Comparison of ENCODE assay signal across 8 cellular contexts in genomic region chr9:137071282-137071681, GRCh38. TPM values are rescaled to one million over a fixed set of nuclear protein-coding genes. Genes with fewer than 3 reads are reported as not detected.
DNase-seq lines count a peak whose midpoint lies in the region; ATAC-seq, FAIRE-seq and TF ChIP-seq lines count a peak whose summit lies in the region.

No MANE protein-coding gene starts in this region.

- BruUV-seq in PC-3 (replicated peaks; lab: Mats Ljungman, UMichigan) (no TSS peak), endothelial cell of umbilical vein (replicated peaks; lab: Mats Ljungman, UMichigan) (no TSS peak)

- no peak for FAIRE-seq in endothelial cell of umbilical vein (lab: Jason Lieb, UNC)

- H4K8ac ChIP-seq in trophoblast cell (ENCODE audit: low read depth, low read length): peak overlapping the region; percentile 57

- H3K9me3 ChIP-seq in PC-3 (ENCODE audit: low read length) (no peaks in the 10 kb centered on the region), endothelial cell of umbilical vein (replicated peaks; ENCODE audit: control insufficient read depth, insufficient read depth, low read length) (no peaks in the 10 kb centered on the region), trophoblast cell (ENCODE audit: insufficient read depth, low read depth, low read length) (no peaks in the 10 kb centered on the region)

- H3K27ac ChIP-seq in PC-3 (ENCODE audit: low read length) (no peak overlapping the region), endothelial cell of umbilical vein (ENCODE audit: insufficient read depth, low read depth, low read length) (no peak overlapping the region), trophoblast cell (ENCODE audit: low read depth, low read length) (no peak overlapping the region)

- H3K14ac ChIP-seq in trophoblast cell (ENCODE audit: low read length): no peak overlapping the region

- H2BK5ac ChIP-seq in trophoblast cell (ENCODE audit: low read depth, low read length, poor library complexity): no peak overlapping the region

- no peak overlapping the region for H3K18ac ChIP-seq in trophoblast cell (ENCODE audit: low read length)

- H3K36me3 ChIP-seq in PC-3 (ENCODE audit: low read depth, low read length) (no peaks in the 10 kb centered on the region), endothelial cell of umbilical vein (ENCODE audit: control insufficient read depth in 2 of 2, extremely low read depth in 1 of 2, insufficient read depth in 2 of 2, low read length in 2 of 2) (no peaks in the 10 kb centered on the region), trophoblast cell (ENCODE audit: control insufficient read depth in 1 of 2, insufficient read depth in 2 of 2, low read length in 2 of 2) (no peaks in the 10 kb centered on the region)

- H3K27me3 ChIP-seq in PC-3 (ENCODE audit: low read length) (no peaks in the 10 kb centered on the region), endothelial cell of umbilical vein (ENCODE audit: control insufficient read depth in 2 of 2, insufficient read depth in 2 of 2, low read length in 2 of 2) (no peaks in the 10 kb centered on the region), trophoblast cell (ENCODE audit: insufficient read depth, low read length) (no peaks in the 10 kb centered on the region)

- H3K4me1 ChIP-seq in PC-3 (ENCODE audit: insufficient read depth, low read length): peaks cover 20% of the 10 kb centered on the region
- peaks cover 11% of the 10 kb centered on the region for H3K4me1 ChIP-seq in endothelial cell of umbilical vein (ENCODE audit: control insufficient read depth, extremely low read depth, insufficient read depth, low read length)
- H3K4me1 ChIP-seq in trophoblast cell (ENCODE audit: control insufficient read depth in 1 of 2, insufficient read depth in 2 of 2, low read length in 2 of 2): peaks cover 10 to 18% of the 10 kb centered on the region in 2 experiments

- H2AFZ ChIP-seq in PC-3 (ENCODE audit: low read length): 0 out of 2 replicates have a peak overlapping the region, but pooled peaks have one; percentile 69
- peak overlapping the region; percentile 53 for H2AFZ ChIP-seq in endothelial cell of umbilical vein (ENCODE audit: low read depth, low read length)
- no peak overlapping the region for H2AFZ ChIP-seq in trophoblast cell (ENCODE audit: insufficient read depth, low read length, poor library complexity)

- no peak overlapping the region for H3K4ac ChIP-seq in trophoblast cell (ENCODE audit: low read depth, low read length)

- TF ChIP-seq POLR2A in endothelial cell of umbilical vein (IDR thresholded peaks at IDR 0.05; ENCODE audit: low read depth, low read length): no peak

- POLR2A ChIA-PET in PC-3 (lab: Charles Lee; ENCODE audit: unreplicated experiment): no interaction called here
- POLR2A ChIA-PET in endothelial cell of umbilical vein (lab: Charles Lee): no interaction called here

- WGBS in trophoblast cell (ENCODE audit: extremely low coverage, insufficient coverage, insufficient read length): no CpG with 5 or more reads among the region's 2 CpGs

- H4K91ac ChIP-seq in trophoblast cell (ENCODE audit: low read depth, low read length): peak overlapping the region; percentile 7

- dilution Hi-C loops in endothelial cell of umbilical vein (cut with MboI; ENCODE audit: extremely low pct_ligation_motif_present, low sequenced_read_pairs): no loop called here

- H3K9me2 ChIP-seq in PC-3 (replicated peaks; ENCODE audit: low read length): no peaks in the 10 kb centered on the region

- no peak for DNase-seq in GM12865 (ENCODE audit: low read depth)
- no peak for DNase-seq in PC-3
- DNase-seq in endothelial cell of umbilical vein (ENCODE audit: low read depth, low spot score): no peak
- no peak for DNase-seq in trophoblast cell
- DNase-seq in mesenteric fat pad (ENCODE audit: low spot score): no peak
- DNase-seq in NCI-H1436 treated with DMSO at 0.1 percent for 48 hours (lab: John Stamatoyannopoulos, UW): no peak
- no peak for DNase-seq in putamen (ENCODE audit: low spot score)

- no peak for TF ChIP-seq CTCF in GM12865 (IDR thresholded peaks at IDR 0.05; ENCODE audit: insufficient read depth, low read depth, low read length, missing control alignments)
- no peak for TF ChIP-seq CTCF in PC-3 (conservative IDR thresholded peaks at IDR 0.05; ENCODE audit: low read depth, low read length)
- no peak for TF ChIP-seq CTCF in endothelial cell of umbilical vein (IDR thresholded peaks at IDR 0.05; ENCODE audit: extremely low read depth in 1 of 2, insufficient read depth in 1 of 2, low read depth in 1 of 2, low read length in 2 of 2)

- no peaks in the 10 kb centered on the region for H3K9me1 ChIP-seq in endothelial cell of umbilical vein (replicated peaks; ENCODE audit: control insufficient read depth, extremely low read depth, insufficient read depth, low read length)

- H3K4me3 ChIP-seq in GM12865 (ENCODE audit: low read depth, low read length) (peak overlapping the region; percentile 61), PC-3 (ENCODE audit: low read length) (peak overlapping the region; percentile 84; the same call in 1 of the 2 replicates), endothelial cell of umbilical vein (replicated peaks in 1 of 3; ENCODE audit: insufficient read depth in 1 of 3, low read depth in 1 of 3, low read length in 3 of 3) (no peak overlapping the region), trophoblast cell (ENCODE audit: low read depth, low read length) (no peak overlapping the region)

- no peak overlapping the region; the same call in 1 of the 2 replicates for H3K9ac ChIP-seq in PC-3 (ENCODE audit: low read length)
- no peak overlapping the region for H3K9ac ChIP-seq in endothelial cell of umbilical vein (replicated peaks; ENCODE audit: extremely low read depth, insufficient read depth, low read length)
- H3K9ac ChIP-seq in trophoblast cell (ENCODE audit: low read length): no peak overlapping the region

- no peak overlapping the region for H3K23ac ChIP-seq in trophoblast cell (ENCODE audit: low read length)

- H2AK5ac ChIP-seq in trophoblast cell (ENCODE audit: low read length): no peak overlapping the region

- peak overlapping the region; percentile 14 for H2BK12ac ChIP-seq in trophoblast cell (ENCODE audit: low read length)

- intact Hi-C loops in PC-3 (cut with micrococcal nuclease) (no loop called here), endothelial cell of umbilical vein (cut with micrococcal nuclease) (no loop called here)

- peaks cover 2% of the 10 kb centered on the region for H3K79me1 ChIP-seq in trophoblast cell (ENCODE audit: low read length)

- H4K20me1 ChIP-seq in PC-3 (ENCODE audit: low read length) (peaks cover 13% of the 10 kb centered on the region; the same call in 1 of the 2 replicates), endothelial cell of umbilical vein (replicated peaks; ENCODE audit: control insufficient read depth, extremely low read depth, insufficient read depth, low read length) (no peaks in the 10 kb centered on the region)

- ATAC-seq in PC-3: no peak
- no peak for ATAC-seq in HG02588 (IDR thresholded peaks at IDR 0.05; ENCODE audit: unreplicated experiment)

- no peak overlapping the region for H4K12ac ChIP-seq in trophoblast cell (ENCODE audit: low read depth, low read length)

- no peak overlapping the region for H2BK120ac ChIP-seq in trophoblast cell (ENCODE audit: insufficient read depth, low read length, poor library complexity)

- CTCF ChIA-PET in PC-3 (lab: Charles Lee) (interaction anchor here (0.6 to 0.7 kb wide), 2 partner anchors 12 to 165 kb away, joined by 3 to 8 read pairs; no protein-coding TSS in a partner anchor), endothelial cell of umbilical vein (lab: Charles Lee) (interaction anchor here (1.0 to 8.0 kb wide), 5 partner anchors 15 to 156 kb away, joined by 3 to 152 read pairs (median 8); partner anchors contain the start of genes ABCA2, MAN1B1, NPDC1 and RNF224)

- peaks cover 2% of the 10 kb centered on the region for H3F3A ChIP-seq in PC-3 (ENCODE audit: low read length, unreplicated experiment)

- peak overlapping the region; percentile 80 for H3K4me2 ChIP-seq in PC-3 (ENCODE audit: low read length)
- no peak overlapping the region for H3K4me2 ChIP-seq in endothelial cell of umbilical vein (ENCODE audit: insufficient read depth, low read length)
- H3K4me2 ChIP-seq in trophoblast cell (ENCODE audit: low read length): no peak overlapping the region

- peaks cover 30% of the 10 kb centered on the region for H3K79me2 ChIP-seq in PC-3 (ENCODE audit: low read length)
- peaks cover 9% of the 10 kb centered on the region for H3K79me2 ChIP-seq in endothelial cell of umbilical vein (ENCODE audit: control insufficient read depth, insufficient read depth, low read length)
- no peaks in the 10 kb centered on the region for H3K79me2 ChIP-seq in trophoblast cell (ENCODE audit: control insufficient read depth, insufficient read depth, low read length, poor library complexity)

RNA-seq across cellular contexts. Expression of gene SAPCD2, which starts 0.9 kb away (rescaled TPM):
- total RNA-seq in PC-3 (2014; rRNA removed) (98.4 and 134 TPM in 2 replicates), endothelial cell of umbilical vein (24.3 and 27.8 TPM in 2 replicates), mesenteric fat pad (0.42 TPM)
- 11.5 and 13.2 TPM in 2 replicates for polyA plus RNA-seq in endothelial cell of umbilical vein
- polyA plus RNA-seq in endothelial cell of umbilical vein (2011; cell fraction: cytosol; rRNA removed): 13.1 and 17.1 TPM in 2 replicates
- polyA plus RNA-seq in endothelial cell of umbilical vein (2011; cell fraction: nucleus; rRNA removed): 10.8 and 13.8 TPM in 2 replicates
- 8.2 and 11.9 TPM in 2 replicates for polyA plus RNA-seq in endothelial cell of umbilical vein (2012)
- 5.1 and 6.9 TPM in 2 replicates for polyA minus RNA-seq in endothelial cell of umbilical vein
- 45.6 TPM for polyA minus RNA-seq in endothelial cell of umbilical vein (2011; cell fraction: cytosol; rRNA and poly(A)+ RNA removed)
- 4.0 and 4.3 TPM in 2 replicates for polyA minus RNA-seq in endothelial cell of umbilical vein (2011; cell fraction: nucleus; rRNA and poly(A)+ RNA removed)
- polyA plus RNA-seq in trophoblast cell (2013): 9.0 and 9.1 TPM in 2 replicates

RNA-seq across cellular contexts. Expression of gene UAP1L1, which starts 6.0 kb away (rescaled TPM):
- total RNA-seq in PC-3 (2014; rRNA removed) (5.0 and 6.4 TPM in 2 replicates), endothelial cell of umbilical vein (38.1 and 41.7 TPM in 2 replicates), mesenteric fat pad (28.1 TPM)
- polyA plus RNA-seq in endothelial cell of umbilical vein: 26.0 and 31.0 TPM in 2 replicates
- 9.6 and 12.4 TPM in 2 replicates for polyA plus RNA-seq in endothelial cell of umbilical vein (2011; cell fraction: cytosol; rRNA removed)
- polyA plus RNA-seq in endothelial cell of umbilical vein (2011; cell fraction: nucleus; rRNA removed): 78.3 and 99.1 TPM in 2 replicates
- 15.9 and 21.8 TPM in 2 replicates for polyA plus RNA-seq in endothelial cell of umbilical vein (2012)
- polyA minus RNA-seq in endothelial cell of umbilical vein: 14.5 and 17.0 TPM in 2 replicates
- polyA minus RNA-seq in endothelial cell of umbilical vein (2011; cell fraction: cytosol; rRNA and poly(A)+ RNA removed): 1.2 TPM
- 10.9 and 17.4 TPM in 2 replicates for polyA minus RNA-seq in endothelial cell of umbilical vein (2011; cell fraction: nucleus; rRNA and poly(A)+ RNA removed)
- polyA plus RNA-seq in trophoblast cell (2013): 5.1 and 5.5 TPM in 2 replicates

RNA-seq across cellular contexts. Expression of gene MAN1B1, which starts 15.5 kb away (rescaled TPM):
- 65.5 and 71.6 TPM in 2 replicates for total RNA-seq in PC-3 (2014; rRNA removed)
- 67.7 and 75.3 TPM in 2 replicates for total RNA-seq in endothelial cell of umbilical vein
- polyA plus RNA-seq in endothelial cell of umbilical vein: 81.0 and 83.3 TPM in 2 replicates
- polyA plus RNA-seq in endothelial cell of umbilical vein (2011; cell fraction: cytosol; rRNA removed): 58.6 and 65.6 TPM in 2 replicates
- 118 and 127 TPM in 2 replicates for polyA plus RNA-seq in endothelial cell of umbilical vein (2011; cell fraction: nucleus; rRNA removed)
- 52.1 and 66.1 TPM in 2 replicates for polyA plus RNA-seq in endothelial cell of umbilical vein (2012)
- polyA minus RNA-seq in endothelial cell of umbilical vein: 69.3 and 85.8 TPM in 2 replicates
- 35.2 TPM for polyA minus RNA-seq in endothelial cell of umbilical vein (2011; cell fraction: cytosol; rRNA and poly(A)+ RNA removed)
- polyA minus RNA-seq in endothelial cell of umbilical vein (2011; cell fraction: nucleus; rRNA and poly(A)+ RNA removed): 36.4 and 41.0 TPM in 2 replicates
- 36.5 and 37.4 TPM in 2 replicates for polyA plus RNA-seq in trophoblast cell (2013)
- 33.0 TPM for total RNA-seq in mesenteric fat pad

RNA-seq across cellular contexts. Expression of gene ENTPD2, which starts 17.4 kb away (rescaled TPM):
- total RNA-seq in PC-3 (2014; rRNA removed): 0.92 and 1.3 TPM in 2 replicates
- total RNA-seq in endothelial cell of umbilical vein: not detected in 2 replicates
- polyA plus RNA-seq in endothelial cell of umbilical vein: 0.03 TPM in 1 of 2 replicates, not detected in the other
- polyA plus RNA-seq in endothelial cell of umbilical vein (2011; cell fraction: cytosol; rRNA removed): 0.05 TPM in 1 of 2 replicates, not detected in the other
- polyA plus RNA-seq in endothelial cell of umbilical vein (2011; cell fraction: nucleus; rRNA removed): not detected in 2 replicates
- polyA plus RNA-seq in endothelial cell of umbilical vein (2012): not detected in 2 replicates
- 0.08 TPM in 1 of 2 replicates, not detected in the other for polyA minus RNA-seq in endothelial cell of umbilical vein
- not detected for polyA minus RNA-seq in endothelial cell of umbilical vein (2011; cell fraction: cytosol; rRNA and poly(A)+ RNA removed)
- not detected in 2 replicates for polyA minus RNA-seq in endothelial cell of umbilical vein (2011; cell fraction: nucleus; rRNA and poly(A)+ RNA removed)
- polyA plus RNA-seq in trophoblast cell (2013): 1.2 TPM in 2 replicates
- total RNA-seq in mesenteric fat pad: not detected

RNA-seq across cellular contexts. Expression of gene NPDC1, which starts 25.3 kb away (rescaled TPM):
- total RNA-seq in PC-3 (2014; rRNA removed) (25.4 and 33.3 TPM in 2 replicates), endothelial cell of umbilical vein (157 and 181 TPM in 2 replicates), mesenteric fat pad (95.3 TPM)
- polyA plus RNA-seq in endothelial cell of umbilical vein: 115 and 144 TPM in 2 replicates
- polyA plus RNA-seq in endothelial cell of umbilical vein (2011; cell fraction: cytosol; rRNA removed): 36.8 and 76.5 TPM in 2 replicates
- 315 and 318 TPM in 2 replicates for polyA plus RNA-seq in endothelial cell of umbilical vein (2011; cell fraction: nucleus; rRNA removed)
- 82.5 and 142 TPM in 2 replicates for polyA plus RNA-seq in endothelial cell of umbilical vein (2012)
- polyA minus RNA-seq in endothelial cell of umbilical vein: 15.9 and 21.7 TPM in 2 replicates
- 49.1 TPM for polyA minus RNA-seq in endothelial cell of umbilical vein (2011; cell fraction: cytosol; rRNA and poly(A)+ RNA removed)
- 24.8 and 73.7 TPM in 2 replicates for polyA minus RNA-seq in endothelial cell of umbilical vein (2011; cell fraction: nucleus; rRNA and poly(A)+ RNA removed)
- 3.7 and 4.7 TPM in 2 replicates for polyA plus RNA-seq in trophoblast cell (2013)

Comparison
In these comparisons a context has a peak if more than half of its experiments do, and no peak if none do; other contexts are left out.
1. H3K4me3 ChIP-seq: peak in GM12865 (single experiment) and PC-3 (single experiment); none in endothelial cell of umbilical vein (0 of 3) and trophoblast cell (single experiment).
2. RNA of gene SAPCD2, which starts 0.9 kb away (total RNA-seq): 98.4 to 134 TPM in PC-3 and 24.3 to 27.8 TPM in endothelial cell of umbilical vein; 0.42 TPM in mesenteric fat pad (single experiment); every median in the first group is over 10 times any median in the second.